1 cellular context compared by ENCODE assay signal in genomic region chrX:101450951-101451350, GRCh38.
TF ChIP-seq lines count a peak whose summit lies in the region.

No MANE protein-coding gene starts in this region.

TF ChIP-seq in K562, 482 proteins besides CTCF, POLR2A, EP300 and RAD21:
- TF ChIP-seq TCFL5 (CRISPR knock-in tag; conservative IDR thresholded peaks at IDR 0.05) (no peak), TFE3 (CRISPR knock-in tag; IDR thresholded peaks at IDR 0.05) (peak; percentile 17; the same call in 1 of the 2 replicates), SIRT6 (IDR thresholded peaks at IDR 0.05; ENCODE audit: low read depth, low read length) (no peak), SLC30A9 (CRISPR knock-in tag; IDR thresholded peaks at IDR 0.05) (no peak), ZBTB17 (CRISPR knock-in tag; IDR thresholded peaks at IDR 0.05) (no peak), HMG20A (CRISPR knock-in tag; conservative IDR thresholded peaks at IDR 0.05) (no peak)
